Comparison of ENCODE assay signal across 20 cellular contexts in the genomic region with DNA sequence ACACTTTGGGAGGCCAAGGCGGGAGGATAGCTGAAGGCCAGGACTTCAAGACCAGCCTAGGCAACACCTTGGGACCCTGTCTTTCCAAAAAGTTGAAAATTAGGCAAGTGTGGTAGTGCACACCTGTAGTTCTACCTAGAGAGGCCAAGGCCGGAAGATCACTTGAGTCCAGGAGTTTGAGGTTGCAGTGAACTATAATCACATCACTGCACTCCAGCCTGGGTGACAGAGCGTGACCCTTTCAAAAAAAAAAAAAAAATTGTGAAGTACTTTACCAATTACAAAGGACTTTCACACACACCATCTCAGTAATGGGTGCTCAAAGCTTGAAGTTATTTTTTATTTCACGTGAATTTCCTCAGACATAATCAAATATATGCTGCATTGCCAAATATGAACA.
DNase-seq lines count a peak whose midpoint lies in the region; ATAC-seq, FAIRE-seq and TF ChIP-seq lines count a peak whose summit lies in the region.
"Had no signal": no experiment of that assay in that cellular context is flagged by ENCODE, and none has a peak within 500 bp of the region (broad histone marks: within the 10 kb centered on the region; RNA-seq: fewer than 3 reads in every experiment).

No MANE protein-coding gene starts in this region.

- H3K79me2 ChIP-seq in OCI-LY1 (ENCODE audit: insufficient read depth, low read length) (no peaks in the 10 kb centered on the region), GM12878 (ENCODE audit: control insufficient read depth, insufficient read depth, low read length) (no peaks in the 10 kb centered on the region)

- CTCF ChIA-PET in GM12878 (lab: Yijun Ruan, JAX) = interaction anchor here (1.0 to 1.7 kb wide), 2 partner anchors 20 to 38 kb away, joined by 3 to 10 read pairs; no protein-coding TSS in a partner anchor

- H3K4me2 ChIP-seq in OCI-LY1 (ENCODE audit: low read length) = no peak overlapping the region
- H3K4me2 ChIP-seq in GM12878 (ENCODE audit: control insufficient read depth, insufficient read depth) = no peak overlapping the region
- H3K4me2 ChIP-seq: BLaER1 had no signal

- in situ Hi-C loops in GM12878 (cut with MboI) = no loop called here

- TF ChIP-seq POLR2A in GM12891 (IDR thresholded peaks at IDR 0.05; ENCODE audit: low read depth, low read length) (no peak), GM12878 (IDR thresholded peaks at IDR 0.05; ENCODE audit: low read depth, low read length) (no peak), erythroblast (IDR thresholded peaks at IDR 0.05; ENCODE audit: low read length) (no peak)

- POLR2A ChIA-PET in GM12878 (lab: Charles Lee) = interaction anchor here (0.6 kb wide), 1 partner anchor 134 kb away, joined by 3 read pairs; no protein-coding TSS in a partner anchor

- no peaks in the 10 kb centered on the region for H4K20me1 ChIP-seq in OCI-LY1 (ENCODE audit: insufficient read depth, low read length)
- no peaks in the 10 kb centered on the region for H4K20me1 ChIP-seq in GM12878 (ENCODE audit: control insufficient read depth, insufficient read depth)
- H4K20me1 ChIP-seq: BLaER1 had no signal

- H2AFZ ChIP-seq in OCI-LY1 (ENCODE audit: low read length) (no peak overlapping the region), GM12878 (ENCODE audit: control insufficient read depth, low read depth, low read length) (no peak overlapping the region; the same call in 1 of the 2 replicates)

- DNase-seq in GM12891 (ENCODE audit: insufficient read length, low spot score) = no peak
- no peak for DNase-seq in GM19239 (ENCODE audit: insufficient read length, low spot score)
- no peak for DNase-seq in GM12878 (ENCODE audit: low read depth, low spot score)
- no peak for DNase-seq in NCI-H1436 treated with DMSO at 0.1 percent for 48 hours (lab: John Stamatoyannopoulos, UW)
- no peak for DNase-seq in KG1 (lab: John Stamatoyannopoulos, UW)
- no peak for DNase-seq in GOT3 (lab: John Stamatoyannopoulos, UW)
- no peak for DNase-seq in erythroblast (lab: John Stamatoyannopoulos, UW)
- DNase-seq: Caco-2; CD4-positive, CD25-positive, alpha-beta regulatory T cell; CD8-positive, alpha-beta T cell; DMS153; DND-41; EL; GDM1; H7; HCEC 1CT had no signal

- TF ChIP-seq CTCF in OCI-LY1 (IDR thresholded peaks at IDR 0.05; ENCODE audit: low read length) = no peak
- no peak for TF ChIP-seq CTCF in GM12878 (IDR thresholded peaks at IDR 0.05 in 2 of 3, conservative IDR thresholded peaks at IDR 0.05 in 1 of 3; ENCODE audit: control insufficient read depth in 2 of 3, extremely low read depth in 1 of 3, insufficient read depth in 1 of 3, low read depth in 3 of 3, low read length in 3 of 3)

- no TSS peak for BruUV-seq in GM12878 (replicated peaks; lab: Mats Ljungman, UMichigan)

- TF ChIP-seq RAD21 in GM12878 (IDR thresholded peaks at IDR 0.05; ENCODE audit: insufficient read depth, low read depth, low read length) = no peak

- no peaks in the 10 kb centered on the region for H3F3A ChIP-seq in OCI-LY1 (ENCODE audit: insufficient read depth, low read length)

- TF ChIP-seq EP300 in GM12878 (IDR thresholded peaks at IDR 0.05; ENCODE audit: borderline replicate concordance in 1 of 2, control insufficient read depth in 1 of 2, low read depth in 2 of 2, low read length in 2 of 2) = no peak

- SMC1A ChIA-PET in GM12878 (lab: Charles Lee; ENCODE audit: uncharacterized antibody, unreplicated experiment) = interaction anchor here (0.7 to 2.0 kb wide), 3 partner anchors 12 to 37 kb away, joined by 3 to 7 read pairs (median 3); no protein-coding TSS in a partner anchor

- H3K9me3 ChIP-seq in OCI-LY1 (ENCODE audit: low read length) (no peaks in the 10 kb centered on the region), GM12878 (replicated peaks; ENCODE audit: control insufficient read depth, insufficient read depth, low read length) (no peaks in the 10 kb centered on the region)
- H3K9me3 ChIP-seq: BLaER1, Caco-2 had no signal

- RAD21 ChIA-PET in GM12878 (lab: Charles Lee; ENCODE audit: unreplicated experiment) = interaction anchor here (1.4 kb wide), 1 partner anchor 37 kb away, joined by 4 read pairs; no protein-coding TSS in a partner anchor

- peaks cover 42% of the 10 kb centered on the region for H3K36me3 ChIP-seq in OCI-LY1 (ENCODE audit: insufficient read depth, low read length)
- H3K36me3 ChIP-seq in GM12878 (ENCODE audit: control insufficient read depth in 2 of 2, insufficient read depth in 2 of 2, low read length in 1 of 2) = peaks cover 0 to 11% of the 10 kb centered on the region in 2 experiments; a peak in 3 of 4 replicates

- peak; percentile 67 for ATAC-seq in GM12878
- ATAC-seq: CD8-positive, alpha-beta T cell had no signal

- peaks cover 27% of the 10 kb centered on the region for H3K4me1 ChIP-seq in OCI-LY1 (ENCODE audit: insufficient read depth, low read length, severe bottlenecking)
- H3K4me1 ChIP-seq in GM12878 (ENCODE audit: control insufficient read depth, insufficient read depth, low read length) = peaks cover 10% of the 10 kb centered on the region
- H3K4me1 ChIP-seq: BLaER1, Caco-2 had no signal

- H3K4me3 ChIP-seq in OCI-LY1 (ENCODE audit: low read depth, low read length, poor library complexity, severe bottlenecking) (no peak overlapping the region), GM12878 (no peak overlapping the region)
- H3K4me3 ChIP-seq: BLaER1 had no signal

- H3K27ac ChIP-seq in OCI-LY1 (ENCODE audit: low read depth, low read length, poor library complexity, severe bottlenecking) = peak overlapping the region; percentile 57
- H3K27ac ChIP-seq in GM12878 (ENCODE audit: control insufficient read depth, insufficient read depth) = no peak overlapping the region
- H3K27ac ChIP-seq: BLaER1, C4-2B had no signal

- intact Hi-C loops in GM12878 (cut with micrococcal nuclease; ENCODE audit: unreplicated experiment) = no loop called here

- peak; percentile 20 for FAIRE-seq in GM12891 (lab: Jason Lieb, UNC)
- peak; percentile 72 for FAIRE-seq in GM19239 (lab: Jason Lieb, UNC)
- peak; percentile 59 for FAIRE-seq in GM12878 (lab: Jason Lieb, UNC)
- FAIRE-seq: H1 had no signal

- H3K9ac ChIP-seq in OCI-LY1 (ENCODE audit: low read length) (no peak overlapping the region), GM12878 (ENCODE audit: control insufficient read depth, insufficient read depth, low read length) (no peak overlapping the region)
- H3K9ac ChIP-seq: BLaER1 had no signal

- H3K27me3 ChIP-seq in OCI-LY1 (ENCODE audit: insufficient read depth, low read length) = no peaks in the 10 kb centered on the region
- H3K27me3 ChIP-seq in GM12878 (replicated peaks in 1 of 2; ENCODE audit: control insufficient read depth in 2 of 2, insufficient read depth in 2 of 2, low read length in 1 of 2) = no peaks in the 10 kb centered on the region
- H3K27me3 ChIP-seq: BLaER1 had no signal

- no peaks in the 10 kb centered on the region for H3K9me2 ChIP-seq in OCI-LY1 (ENCODE audit: low read depth, low read length)

- 65% methylated on average over 4 of the region's 4 CpGs for WGBS in GM12878 (ENCODE audit: insufficient coverage, insufficient replicate concordance, low lambda C conversion rate, missing lambda C conversion rate)

TF ChIP-seq in GM12891, 5 proteins besides CTCF, POLR2A, EP300 and RAD21:
- TF ChIP-seq PAX5 (IDR thresholded peaks at IDR 0.05; ENCODE audit: insufficient read depth, low read length, severe bottlenecking) (peak; percentile 90), TAF1 (IDR thresholded peaks at IDR 0.05; ENCODE audit: low read depth, low read length) (no peak), POLR2AphosphoS5 (IDR thresholded peaks at IDR 0.05; ENCODE audit: low read depth, low read length) (no peak)
TF ChIP-seq in GM12891: peak in this region for 1.

TF ChIP-seq in GM12878, 131 proteins besides CTCF, POLR2A, EP300 and RAD21:
- 0 out of 2 replicates have a peak, but pooled peaks have one; percentile 10 for TF ChIP-seq RUNX3 (IDR thresholded peaks at IDR 0.05; ENCODE audit: low read length)
- no peak for TF ChIP-seq TAF1 (IDR thresholded peaks at IDR 0.05; ENCODE audit: borderline replicate concordance, low read depth, low read length)
- TF ChIP-seq PAX5 (IDR thresholded peaks at IDR 0.05; ENCODE audit: borderline replicate concordance, low read depth, low read length) = peak; percentile 79; the same call in 1 of the 2 replicates
- TF ChIP-seq ZNF384 (IDR thresholded peaks at IDR 0.05; ENCODE audit: borderline replicate concordance, low read depth, low read length) = peak; percentile 44; the same call in 1 of the 2 replicates
TF ChIP-seq in GM12878: peak in this region for 3.
